24 cellular contexts compared by ENCODE assay signal in genomic region chr17:71765437-71765836, GRCh38.
DNase-seq lines count a peak whose midpoint lies in the region; ATAC-seq, FAIRE-seq and TF ChIP-seq lines count a peak whose summit lies in the region.
"Had no signal": no experiment of that assay in that cellular context is flagged by ENCODE, and none has a peak within 500 bp of the region (broad histone marks: within the 10 kb centered on the region; RNA-seq: fewer than 3 reads in every experiment).

No MANE protein-coding gene starts in this region.

- H3K79me1 ChIP-seq in mesenchymal stem cell (replicated peaks; ENCODE audit: low read length, poor library complexity, severe bottlenecking), result no peaks in the 10 kb centered on the region

- ATAC-seq in HepG2, result no peak

- H3K14ac ChIP-seq in mesenchymal stem cell (ENCODE audit: low read length in 2 of 2), result no peak overlapping the region

- H3K36me3 Mint-ChIP-seq in astrocyte (ENCODE audit: low read depth, unreplicated experiment), result no peaks in the 10 kb centered on the region
- H3K36me3 Mint-ChIP-seq: type B pancreatic cell had no signal

- H3K9me3 ChIP-seq in astrocyte (ENCODE audit: insufficient read depth, low read depth, low read length) (no peaks in the 10 kb centered on the region), mesenchymal stem cell (ENCODE audit: control insufficient read depth, low read length) (no peaks in the 10 kb centered on the region), spleen (peaks cover 0 to 5% (median 0%) of the 10 kb centered on the region in 8 donors), HepG2 (ENCODE audit: low read length) (no peaks in the 10 kb centered on the region)
- H3K9me3 ChIP-seq: stomach had no signal

- DNase-seq in A172 (ENCODE audit: low spot score), result peak; percentile 76
- DNase-seq in HTR-8/SVneo (ENCODE audit: insufficient read length, low spot score), result peak; percentile 17
- peak; percentile 24 for DNase-seq in astrocyte (ENCODE audit: low read depth)
- peak; percentile 59 for DNase-seq in mesenchymal stem cell
- no peak for DNase-seq in spleen
- DNase-seq in NCI-H1105 (lab: John Stamatoyannopoulos, UW), result no peak
- no peak for DNase-seq in activated CD4-positive, alpha-beta T cell treated with anti-CD3 and anti-CD28 coated beads, Interleukin-2, amount 50 U/mL, for 4 hours
- no peak for DNase-seq in HepG2 (ENCODE audit: low spot score)
- DNase-seq: activated CD4-positive, CD25-positive, alpha-beta regulatory T cell treated with anti-CD3 and anti-CD28 coated beads, Interleukin-2, amount 50 U/mL, for 72 hours; activated naive CD4-positive, alpha-beta T cell treated with anti-CD3 and anti-CD28 coated beads, Interleukin-2, amount 50 U/mL, for 16 hours; AML-193; anterior cingulate cortex; cerebellar nuclear complex; foreskin fibroblast; NCI-H1694 treated with DMSO at 0.1 percent for 48 hours; NCI-H774; OCI-M1; SHP77 treated with DMSO at 0.1 percent for 48 hours; stomach had no signal

- peak overlapping the region in 1 of 2 experiments; percentile 78 for H2BK12ac ChIP-seq in mesenchymal stem cell (ENCODE audit: low read length in 2 of 2)

- H3K4me2 ChIP-seq in astrocyte (ENCODE audit: low read length) (no peak overlapping the region), mesenchymal stem cell (ENCODE audit: low read length, poor library complexity, severe bottlenecking) (no peak overlapping the region), HepG2 (ENCODE audit: low read depth, low read length) (no peak overlapping the region)

- H4K8ac ChIP-seq in mesenchymal stem cell (ENCODE audit: low read length), result no peak overlapping the region

- no peak overlapping the region for H3K4me3 Mint-ChIP-seq in astrocyte (ENCODE audit: unreplicated experiment)
- H3K4me3 Mint-ChIP-seq: type B pancreatic cell had no signal

- no peak overlapping the region for H2AFZ ChIP-seq in astrocyte (ENCODE audit: low read depth, low read length)
- no peak overlapping the region for H2AFZ ChIP-seq in mesenchymal stem cell (ENCODE audit: low read depth, low read length)
- no peak overlapping the region for H2AFZ ChIP-seq in HepG2 (ENCODE audit: low read length)

- H3K4me1 ChIP-seq in astrocyte (ENCODE audit: insufficient read depth, low read length) (no peaks in the 10 kb centered on the region), mesenchymal stem cell (ENCODE audit: control insufficient read depth, insufficient read depth, low read depth, low read length) (peaks cover 6% of the 10 kb centered on the region), spleen (no peaks in the 10 kb centered on the region), HepG2 (ENCODE audit: insufficient read depth, low read length) (peaks cover 4% of the 10 kb centered on the region; the same call in 1 of the 2 replicates)
- H3K4me1 ChIP-seq: stomach had no signal

- POLR2A ChIA-PET in HepG2 (lab: Yijun Ruan, JAX), result no interaction called here

- no peaks in the 10 kb centered on the region for H4K20me1 ChIP-seq in astrocyte (ENCODE audit: insufficient read depth, low read length)
- no peaks in the 10 kb centered on the region for H4K20me1 ChIP-seq in HepG2 (ENCODE audit: insufficient read depth, low read length)

- H2BK15ac ChIP-seq in mesenchymal stem cell (ENCODE audit: low read depth, poor library complexity, severe bottlenecking), result peak overlapping the region; percentile 8

- H3K4me1 Mint-ChIP-seq in astrocyte (ENCODE audit: low read depth, unreplicated experiment), result peaks cover 2% of the 10 kb centered on the region

- intact Hi-C loops in spleen (cut with DNase I; ENCODE audit: low total_unique reads) (no loop called here), HepG2 (cut with micrococcal nuclease; ENCODE audit: unreplicated experiment) (no loop called here)

- H3K18ac ChIP-seq in mesenchymal stem cell (ENCODE audit: low read depth in 1 of 2, low read length in 2 of 2), result peak overlapping the region in 1 of 2 experiments; percentile 5

- no peak for FAIRE-seq in HTR-8/SVneo (lab: Jason Lieb, UNC)
- FAIRE-seq in astrocyte (lab: Jason Lieb, UNC), result no peak
- FAIRE-seq in HepG2 (lab: Jason Lieb, UNC), result no peak
- FAIRE-seq: H1, TTC549 had no signal

- 5% methylated on average over 2 of the region's 2 CpGs for WGBS in mesenchymal stem cell
- 58 to 77% (median 71%) methylated on average over 2 of the region's 2 CpGs for WGBS in spleen, 5 donors
- WGBS in HepG2 (ENCODE audit: low lambda C conversion rate), result 45% methylated on average over 2 of the region's 2 CpGs

- no peak for TF ChIP-seq EP300 in HepG2 (IDR thresholded peaks at IDR 0.05; ENCODE audit: low read depth in 2 of 2, low read length in 2 of 2)
- no peak for TF ChIP-seq EP300 in HepG2 (CRISPR knock-in tag; IDR thresholded peaks at IDR 0.05; ENCODE audit: borderline replicate concordance)

- H3K9me3 Mint-ChIP-seq in astrocyte (ENCODE audit: unreplicated experiment), result no peaks in the 10 kb centered on the region
- H3K9me3 Mint-ChIP-seq: type B pancreatic cell had no signal

- H3K4ac ChIP-seq in mesenchymal stem cell (ENCODE audit: low read depth in 1 of 2, low read length in 2 of 2), result no peak overlapping the region

- H3K23ac ChIP-seq in mesenchymal stem cell (ENCODE audit: low read length in 2 of 2), result no peak overlapping the region

- TF ChIP-seq POLR2A in spleen (IDR thresholded peaks at IDR 0.05), result no peak
- TF ChIP-seq POLR2A in HepG2 (IDR thresholded peaks at IDR 0.05; ENCODE audit: insufficient read depth in 1 of 2, low read depth in 2 of 2, low read length in 2 of 2), result no peak

- H3K27me3 Mint-ChIP-seq in astrocyte (ENCODE audit: low read depth, unreplicated experiment), result no peaks in the 10 kb centered on the region
- H3K27me3 Mint-ChIP-seq: type B pancreatic cell had no signal

- in situ Hi-C loops in HepG2 (cut with HindIII; ENCODE audit: extremely low pct_ligation_motif_present, low pct_unique_long_range_greater_than_20kb), result loop anchor here (25.0 kb wide), 1 partner anchor 772 kb away; no protein-coding TSS in a partner anchor

- TF ChIP-seq RAD21 in HepG2 (CRISPR knock-in tag; IDR thresholded peaks at IDR 0.05), result no peak

- H3K79me2 ChIP-seq in astrocyte (ENCODE audit: insufficient read depth, low read length) (no peaks in the 10 kb centered on the region), HepG2 (ENCODE audit: insufficient read depth, low read length) (no peaks in the 10 kb centered on the region)

- H3K27me3 ChIP-seq in astrocyte (ENCODE audit: insufficient read depth, low read length) (no peaks in the 10 kb centered on the region), mesenchymal stem cell (ENCODE audit: control insufficient read depth in 1 of 2, insufficient read depth in 1 of 2, low read length in 2 of 2) (no peaks in the 10 kb centered on the region), spleen (replicated peaks in 1 of 7) (peaks cover 0 to 6% (median 0%) of the 10 kb centered on the region in 7 donors), HepG2 (ENCODE audit: control insufficient read depth in 1 of 2, insufficient read depth in 2 of 2, low read length in 2 of 2) (no peaks in the 10 kb centered on the region)
- H3K27me3 ChIP-seq: stomach had no signal

- no peak overlapping the region for H3K4me3 ChIP-seq in astrocyte (ENCODE audit: insufficient read depth, low read depth, low read length)
- no peak overlapping the region for H3K4me3 ChIP-seq in mesenchymal stem cell (ENCODE audit: insufficient read depth in 1 of 2, low read depth in 1 of 2, low read length in 2 of 2)
- no peak overlapping the region for H3K4me3 ChIP-seq in spleen
- H3K4me3 ChIP-seq in HepG2 (replicated peaks in 1 of 3; ENCODE audit: insufficient read depth in 1 of 3, low read depth in 2 of 3, low read length in 3 of 3), result no peak overlapping the region
- H3K4me3 ChIP-seq: lung, stomach had no signal

- TF ChIP-seq CTCF in astrocyte (IDR thresholded peaks at IDR 0.05; ENCODE audit: insufficient read depth, low read depth, low read length) (no peak), spleen (IDR thresholded peaks at IDR 0.05 in 8 of 11, conservative IDR thresholded peaks at IDR 0.05 in 3 of 11) (no peak), HepG2 (CRISPR knock-in tag; IDR thresholded peaks at IDR 0.05) (no peak)

- H3K27ac ChIP-seq in astrocyte (ENCODE audit: low read depth, low read length) (no peak overlapping the region), mesenchymal stem cell (ENCODE audit: low read length, poor library complexity, severe bottlenecking) (no peak overlapping the region), spleen (no peak overlapping the region), HepG2 (ENCODE audit: extremely low read length, insufficient read depth, low read length) (no peak overlapping the region)
- H3K27ac ChIP-seq: 22Rv1, stomach had no signal

- H4K91ac ChIP-seq in mesenchymal stem cell (ENCODE audit: low read length), result no peak overlapping the region

- H2BK5ac ChIP-seq in mesenchymal stem cell (ENCODE audit: low read depth, low read length, poor library complexity, severe bottlenecking), result no peak overlapping the region

- no peak overlapping the region for H2BK120ac ChIP-seq in mesenchymal stem cell (ENCODE audit: low read depth, low read length)

- no peaks in the 10 kb centered on the region for H3K36me3 ChIP-seq in astrocyte (ENCODE audit: insufficient read depth, low read length)
- H3K36me3 ChIP-seq in mesenchymal stem cell (ENCODE audit: control insufficient read depth in 1 of 2, insufficient read depth in 2 of 2, low read depth in 1 of 2, low read length in 2 of 2), result no peaks in the 10 kb centered on the region
- no peaks in the 10 kb centered on the region for H3K36me3 ChIP-seq in spleen
- H3K36me3 ChIP-seq in HepG2 (replicated peaks in 1 of 2; ENCODE audit: control insufficient read depth in 1 of 2, insufficient read depth in 2 of 2, low read length in 2 of 2), result no peaks in the 10 kb centered on the region
- H3K36me3 ChIP-seq: stomach had no signal

- CTCF ChIA-PET in HepG2 (lab: Yijun Ruan, JAX; ENCODE audit: low intra/inter-chr PET ratio, low total read pairs), result no interaction called here

- no peak overlapping the region for H2AK5ac ChIP-seq in mesenchymal stem cell (ENCODE audit: low read length, severe bottlenecking)

- H3K9ac ChIP-seq in astrocyte (ENCODE audit: low read length), result no peak overlapping the region
- no peak overlapping the region for H3K9ac ChIP-seq in mesenchymal stem cell (ENCODE audit: low read length)
- H3K9ac ChIP-seq in HepG2 (ENCODE audit: insufficient read depth, low read depth, low read length), result no peak overlapping the region

- BruUV-seq in HepG2 (replicated peaks; lab: Mats Ljungman, UMichigan), result no TSS peak

- no peak overlapping the region for H3K27ac Mint-ChIP-seq in astrocyte (ENCODE audit: unreplicated experiment)
- H3K27ac Mint-ChIP-seq: type B pancreatic cell had no signal

TF ChIP-seq in HepG2, 621 proteins besides CTCF, POLR2A, EP300 and RAD21 (continues in another document):
- no peak for TF ChIP-seq SUZ12 (IDR thresholded peaks at IDR 0.05; ENCODE audit: low read depth, low read length)
- no peak for TF ChIP-seq RELA (CRISPR knock-in tag; IDR thresholded peaks at IDR 0.05)

Comparison
In these comparisons a context has a peak if more than half of its experiments do, and no peak if none do; other contexts are left out.
1. DNase-seq: peak in A172 (single experiment), HTR-8/SVneo (single experiment), astrocyte (single experiment) and mesenchymal stem cell (single experiment); none in spleen (single experiment), NCI-H1105 (single experiment), activated CD4-positive, alpha-beta T cell treated with anti-CD3 and anti-CD28 coated beads, Interleukin-2, amount 50 U/mL, for 4 hours (0 of 2) and HepG2 (single experiment).